ENCODE assay signal across 1 cellular context in the genomic region with DNA sequence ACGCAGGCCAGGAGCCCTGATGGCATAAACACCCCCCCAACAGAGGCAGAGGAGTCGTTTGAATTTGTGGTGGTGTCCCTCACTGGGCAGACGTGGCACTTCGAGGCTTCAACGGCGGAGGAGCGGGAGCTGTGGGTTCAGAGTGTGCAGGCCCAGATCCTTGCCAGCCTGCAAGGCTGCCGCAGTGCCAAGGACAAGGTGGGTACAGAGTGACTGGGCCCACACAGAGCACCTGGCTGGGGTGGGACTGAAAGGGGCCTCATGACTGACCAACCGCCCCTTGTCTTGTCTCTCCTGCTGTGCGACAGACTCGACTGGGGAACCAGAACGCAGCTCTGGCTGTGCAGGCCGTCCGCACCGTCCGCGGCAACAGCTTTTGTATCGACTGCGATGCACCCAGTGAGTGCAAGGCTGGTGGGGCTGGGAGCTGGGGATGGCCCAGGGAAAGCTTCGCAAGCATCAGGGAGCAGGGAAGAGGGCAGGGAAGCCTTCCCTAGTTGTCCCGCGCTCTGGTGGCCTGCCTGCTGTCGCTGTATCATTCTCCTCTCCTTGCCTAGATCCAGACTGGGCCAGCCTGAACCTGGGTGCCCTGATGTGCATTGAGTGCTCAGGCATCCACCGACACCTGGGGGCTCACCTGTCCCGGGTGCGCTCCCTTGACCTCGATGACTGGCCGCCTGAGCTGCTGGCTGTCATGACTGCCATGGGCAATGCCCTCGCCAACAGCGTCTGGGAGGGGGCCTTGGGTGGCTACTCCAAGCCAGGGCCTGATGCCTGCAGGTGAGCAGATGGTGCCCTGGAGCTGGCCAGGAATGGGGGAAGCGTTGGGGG.
TF ChIP-seq lines count a peak whose summit lies in the region.

No MANE protein-coding gene starts in this region.

TF ChIP-seq in HepG2, 621 proteins besides CTCF, POLR2A, EP300 and RAD21:
- TF ChIP-seq ZNF589 (CRISPR knock-in tag; conservative IDR thresholded peaks at IDR 0.05) (no peak), ZFP36L1 (CRISPR knock-in tag; IDR thresholded peaks at IDR 0.05) (no peak), POLR2AphosphoS2 (IDR thresholded peaks at IDR 0.05; ENCODE audit: low read depth, low read length) (no peak), SP140L (CRISPR knock-in tag; IDR thresholded peaks at IDR 0.05; ENCODE audit: borderline replicate concordance) (no peak), HNRNPL (IDR thresholded peaks at IDR 0.05; ENCODE audit: low read depth, low read length) (0 out of 2 replicates have a peak, but pooled peaks have one; percentile 3), TCF7L2 (IDR thresholded peaks at IDR 0.05; ENCODE audit: low read depth, low read length) (no peak)
- TF ChIP-seq, protein P1, sequence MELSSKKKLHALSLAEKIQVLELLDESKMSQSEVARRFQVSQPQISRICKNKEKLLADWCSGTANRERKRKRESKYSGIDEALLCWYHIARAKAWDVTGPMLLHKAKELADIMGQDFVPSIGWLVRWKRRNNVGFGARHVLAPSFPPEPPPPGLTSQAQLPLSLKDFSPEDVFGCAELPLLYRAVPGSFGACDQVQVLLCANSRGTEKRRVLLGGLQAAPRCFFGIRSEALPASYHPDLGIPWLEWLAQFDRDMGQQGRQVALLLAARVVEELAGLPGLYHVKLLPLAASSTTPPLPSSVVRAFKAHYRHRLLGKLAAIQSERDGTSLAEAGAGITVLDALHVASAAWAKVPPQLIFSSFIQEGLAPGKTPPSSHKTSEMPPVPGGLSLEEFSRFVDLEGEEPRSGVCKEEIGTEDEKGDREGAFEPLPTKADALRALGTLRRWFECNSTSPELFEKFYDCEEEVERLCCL (CRISPR knock-in tag; IDR thresholded peaks at IDR 0.05; ENCODE audit: borderline replicate concordance) = no peak
